10 cellular contexts compared by ENCODE assay signal in the genomic region with DNA sequence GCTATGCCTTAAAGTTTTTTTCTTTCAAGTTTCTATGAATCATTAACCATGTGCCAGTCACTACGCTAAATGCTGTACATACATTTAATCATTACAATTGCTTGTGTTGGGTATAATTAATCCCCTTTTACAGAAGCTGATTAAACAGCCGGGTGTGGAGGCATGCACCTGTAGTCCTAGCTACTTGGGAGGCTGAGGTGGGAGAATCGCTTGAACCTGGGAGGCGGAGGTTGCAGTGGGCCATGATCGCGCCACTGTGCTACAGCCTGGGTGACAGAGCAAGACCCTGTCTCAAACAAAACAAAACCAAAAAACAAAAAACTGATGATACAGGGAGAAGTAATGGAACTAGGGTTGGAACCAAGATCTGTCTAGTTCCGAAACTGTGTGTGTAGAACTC. TPM values are rescaled to one million over a fixed set of nuclear protein-coding genes. Genes with fewer than 3 reads are reported as not detected.
DNase-seq lines count a peak whose midpoint lies in the region; ATAC-seq and TF ChIP-seq lines count a peak whose summit lies in the region.
"Had no signal": no experiment of that assay in that cellular context is flagged by ENCODE, and none has a peak within 500 bp of the region (broad histone marks: within the 10 kb centered on the region; RNA-seq: fewer than 3 reads in every experiment).

No MANE protein-coding gene starts in this region.

- H3K36me3 Mint-ChIP-seq in activated T-helper 17 cell treated with anti-CD3 and anti-CD28 coated beads, Interleukin-2, amount 50 U/mL, for 72 hours (ENCODE audit: low read depth): peaks cover 32% of the 10 kb centered on the region

- peak overlapping the region in 1 of 2 donors; percentile 88 for H3K4me3 ChIP-seq in left lung
- peak overlapping the region in 3 of 5 donors; percentile 78 to 86 (median 82) for H3K4me3 ChIP-seq in subcutaneous abdominal adipose tissue (ENCODE audit: low read depth in 1 of 5, low read length in 5 of 5)
- H3K4me3 ChIP-seq in SJCRH30: no peak overlapping the region

- H3K9me3 ChIP-seq in left lung (no peaks in the 10 kb centered on the region), subcutaneous abdominal adipose tissue (ENCODE audit: control insufficient read depth in 5 of 5, low read length in 5 of 5) (no peaks in the 10 kb centered on the region), SJCRH30 (replicated peaks) (no peaks in the 10 kb centered on the region)

- H3K27ac ChIP-seq in left lung: peak overlapping the region; percentile 99 to 100
- peak overlapping the region; percentile 99 for H3K27ac ChIP-seq in subcutaneous abdominal adipose tissue (ENCODE audit: low read depth, low read length)
- no peak overlapping the region for H3K27ac ChIP-seq in SJCRH30

- H3K4me3 Mint-ChIP-seq in activated T-helper 17 cell treated with anti-CD3 and anti-CD28 coated beads, Interleukin-2, amount 50 U/mL, for 72 hours: peak overlapping the region; percentile 81

- H3K27me3 ChIP-seq in left lung (no peaks in the 10 kb centered on the region), subcutaneous abdominal adipose tissue (ENCODE audit: control insufficient read depth in 5 of 5, insufficient read depth in 4 of 5, low read length in 5 of 5) (no peaks in the 10 kb centered on the region), SJCRH30 (no peaks in the 10 kb centered on the region)

- peak overlapping the region; percentile 96 for H3K27ac Mint-ChIP-seq in activated T-helper 17 cell treated with anti-CD3 and anti-CD28 coated beads, Interleukin-2, amount 50 U/mL, for 72 hours

- no peak for ATAC-seq in activated T-helper 17 cell treated with anti-CD3 and anti-CD28 coated beads, Interleukin-2, amount 50 U/mL, for 72 hours (replicated peaks)
- ATAC-seq in left lung: no peak

- H3K4me1 Mint-ChIP-seq in activated T-helper 17 cell treated with anti-CD3 and anti-CD28 coated beads, Interleukin-2, amount 50 U/mL, for 72 hours: peaks cover 18% of the 10 kb centered on the region

- no peak for TF ChIP-seq CTCF in left lung (IDR thresholded peaks at IDR 0.05)

- peak overlapping the region in 4 of 5 donors; percentile 65 to 95 (median 89) for H3K9ac ChIP-seq in subcutaneous abdominal adipose tissue (ENCODE audit: low read length in 5 of 5)

- H3K27me3 Mint-ChIP-seq in activated T-helper 17 cell treated with anti-CD3 and anti-CD28 coated beads, Interleukin-2, amount 50 U/mL, for 72 hours: no peaks in the 10 kb centered on the region

- no peaks in the 10 kb centered on the region for H3K36me3 ChIP-seq in left lung
- no peaks in the 10 kb centered on the region for H3K36me3 ChIP-seq in subcutaneous abdominal adipose tissue (ENCODE audit: control insufficient read depth in 5 of 5, insufficient read depth in 5 of 5, low read length in 5 of 5)
- H3K36me3 ChIP-seq in SJCRH30: 0 out of 2 replicates have a peak, but pooled peaks cover 2% of the 10 kb centered on the region

- H3K9me3 Mint-ChIP-seq in activated T-helper 17 cell treated with anti-CD3 and anti-CD28 coated beads, Interleukin-2, amount 50 U/mL, for 72 hours: no peaks in the 10 kb centered on the region

- H3K4me1 ChIP-seq in left lung: peaks cover 4 to 56% of the 10 kb centered on the region in 2 donors
- peaks cover 4 to 50% (median 46%) of the 10 kb centered on the region in 5 donors for H3K4me1 ChIP-seq in subcutaneous abdominal adipose tissue (ENCODE audit: control insufficient read depth in 5 of 5, insufficient read depth in 5 of 5, low read length in 5 of 5)
- H3K4me1 ChIP-seq in SJCRH30: no peaks in the 10 kb centered on the region; the same call in 1 of the 2 replicates

- intact Hi-C loops in left lung (cut with DNase I) (no loop called here), posterior vena cava (cut with DNase I) (loop anchor here in 1 of 2 donors (2.0 kb wide), 1 partner anchor 39 kb away; no protein-coding TSS in a partner anchor)

- DNase-seq in DMS53 (lab: John Stamatoyannopoulos, UW): peak; percentile 6
- no peak for DNase-seq in DMS53 treated with DMSO at 0.1 percent for 48 hours (lab: John Stamatoyannopoulos, UW; ENCODE audit: unreplicated experiment)
- no peak for DNase-seq in left lung
- DNase-seq in SJCRH30: no peak
- no peak for DNase-seq in NCI-H128 (lab: John Stamatoyannopoulos, UW; ENCODE audit: unreplicated experiment)
- no peak for DNase-seq in posterior vena cava (ENCODE audit: low spot score)

RNA-seq across cellular contexts. Expression of gene UBE2R2, which starts 1.2 kb away (rescaled TPM):
- total RNA-seq in activated T-helper 17 cell treated with anti-CD3 and anti-CD28 coated beads, Interleukin-2, amount 50 U/mL, for 72 hours: 10 to 100 TPM; 39.3 to 61.4 TPM
- total RNA-seq in left lung (10 to 100 TPM; 34.0 to 37.5 TPM), posterior vena cava (10 to 100 TPM; 33.0 to 37.1 TPM)
- total RNA-seq in SJCRH30 (2014; rRNA removed; shearing (Covaris generic)): 23.8 and 24.5 TPM in 2 replicates

RNA-seq across cellular contexts. Expression of gene PRSS3, which starts 20.4 kb away (rescaled TPM):
- not detected for total RNA-seq in activated T-helper 17 cell treated with anti-CD3 and anti-CD28 coated beads, Interleukin-2, amount 50 U/mL, for 72 hours
- total RNA-seq in left lung: under 1 TPM in 1 of 2 donors, not detected in 1; 0.34 TPM
- not detected in 2 replicates for total RNA-seq in SJCRH30 (2014; rRNA removed; shearing (Covaris generic))
- under 1 TPM in 1 of 2 donors, not detected in 1; 1.00 TPM for total RNA-seq in posterior vena cava
- total RNA-seq: A172; T-helper 1 cell treated with Interleukin-12 subunit alpha and Interleukin-12 subunit beta and Interleukin-4 antibody, amounts not matched to agents 30 ng/mL and 1 ng/mL, for 36 hours had no signal
